ENCODE assay signal across 14 cellular contexts in the genomic region with DNA sequence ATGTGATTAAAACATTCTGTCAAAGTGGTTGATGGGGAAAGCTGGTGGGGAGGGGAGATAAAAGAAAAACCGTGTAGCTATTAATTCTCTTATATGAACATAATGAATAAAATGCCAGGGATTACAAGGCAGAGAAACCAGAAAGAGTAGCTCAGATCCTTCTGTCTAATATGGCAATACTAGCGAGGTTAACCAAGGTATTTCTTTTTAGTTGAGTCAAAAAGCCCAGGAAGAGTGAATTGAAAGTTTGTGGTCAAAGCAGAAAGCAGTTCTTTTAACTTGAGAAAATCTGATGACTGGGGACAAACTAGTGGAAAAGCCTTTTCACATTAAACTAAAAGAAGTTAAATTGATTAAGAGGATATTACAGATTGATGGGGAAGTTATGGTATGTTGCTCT.
DNase-seq lines count a peak whose midpoint lies in the region; ATAC-seq lines count a peak whose summit lies in the region.
"Had no signal": no experiment of that assay in that cellular context is flagged by ENCODE, and none has a peak within 500 bp of the region (broad histone marks: within the 10 kb centered on the region; RNA-seq: fewer than 3 reads in every experiment).

No MANE protein-coding gene starts in this region.

- peaks cover 11 to 28% of the 10 kb centered on the region in 2 donors for H3K36me3 Mint-ChIP-seq in activated T-cell treated with anti-CD3 and anti-CD28 coated beads, Interleukin-2, amount 50 U/mL, for 72 hours (ENCODE audit: insufficient read depth in 2 of 2)
- peaks cover 66% of the 10 kb centered on the region for H3K36me3 Mint-ChIP-seq in activated T-helper 17 cell treated with anti-CD3 and anti-CD28 coated beads, Interleukin-2, amount 50 U/mL, for 72 hours (ENCODE audit: low read depth)
- H3K36me3 Mint-ChIP-seq in stimulated activated naive B cell treated with anti-CD40 and anti-IgM and Interleukin-4, amounts not matched to agents 10 μg/mL and 1 μg/mL and 100 μg/mL, for 72 hours: peaks cover 39 to 46% of the 10 kb centered on the region in 2 donors
- H3K36me3 Mint-ChIP-seq in activated CD4-positive, alpha-beta memory T cell treated with anti-CD3 and anti-CD28 coated beads for 36 hours: peaks cover 44% of the 10 kb centered on the region

- H3K4me3 Mint-ChIP-seq in activated T-cell treated with anti-CD3 and anti-CD28 coated beads, Interleukin-2, amount 50 U/mL, for 72 hours: peak overlapping the region in 1 of 2 donors; percentile 59
- peak overlapping the region; percentile 28 for H3K4me3 Mint-ChIP-seq in activated T-helper 17 cell treated with anti-CD3 and anti-CD28 coated beads, Interleukin-2, amount 50 U/mL, for 72 hours
- no peak overlapping the region for H3K4me3 Mint-ChIP-seq in stimulated activated naive B cell treated with anti-CD40 and anti-IgM and Interleukin-4, amounts not matched to agents 10 μg/mL and 1 μg/mL and 100 μg/mL, for 72 hours
- H3K4me3 Mint-ChIP-seq in activated CD4-positive, alpha-beta memory T cell treated with anti-CD3 and anti-CD28 coated beads for 36 hours: no peak overlapping the region
- H3K4me3 Mint-ChIP-seq: activated CD4-positive, alpha-beta T cell treated with anti-CD3 and anti-CD28 coated beads, Interleukin-2, amount 10 ng/mL, durations not matched to agents 7 days and 5 days had no signal

- peak overlapping the region; percentile 62 for H3K27ac Mint-ChIP-seq in activated T-cell treated with anti-CD3 and anti-CD28 coated beads, Interleukin-2, amount 50 U/mL, for 72 hours
- H3K27ac Mint-ChIP-seq in activated T-helper 17 cell treated with anti-CD3 and anti-CD28 coated beads, Interleukin-2, amount 50 U/mL, for 72 hours: no peak overlapping the region
- H3K27ac Mint-ChIP-seq in stimulated activated naive B cell treated with anti-CD40 and anti-IgM and Interleukin-4, amounts not matched to agents 10 μg/mL and 1 μg/mL and 100 μg/mL, for 72 hours: no peak overlapping the region
- no peak overlapping the region for H3K27ac Mint-ChIP-seq in activated CD4-positive, alpha-beta memory T cell treated with anti-CD3 and anti-CD28 coated beads for 36 hours
- H3K27ac Mint-ChIP-seq: activated CD4-positive, alpha-beta T cell treated with anti-CD3 and anti-CD28 coated beads, Interleukin-2, amount 10 ng/mL, durations not matched to agents 7 days and 5 days had no signal

- H3K27me3 Mint-ChIP-seq in activated T-cell treated with anti-CD3 and anti-CD28 coated beads, Interleukin-2, amount 50 U/mL, for 72 hours (ENCODE audit: low read depth): no peaks in the 10 kb centered on the region
- H3K27me3 Mint-ChIP-seq in activated T-helper 17 cell treated with anti-CD3 and anti-CD28 coated beads, Interleukin-2, amount 50 U/mL, for 72 hours: no peaks in the 10 kb centered on the region
- no peaks in the 10 kb centered on the region for H3K27me3 Mint-ChIP-seq in stimulated activated naive B cell treated with anti-CD40 and anti-IgM and Interleukin-4, amounts not matched to agents 10 μg/mL and 1 μg/mL and 100 μg/mL, for 72 hours
- no peaks in the 10 kb centered on the region for H3K27me3 Mint-ChIP-seq in activated CD4-positive, alpha-beta memory T cell treated with anti-CD3 and anti-CD28 coated beads for 36 hours
- H3K27me3 Mint-ChIP-seq: activated CD4-positive, alpha-beta T cell treated with anti-CD3 and anti-CD28 coated beads, Interleukin-2, amount 10 ng/mL, durations not matched to agents 7 days and 5 days had no signal

- POLR2A ChIA-PET in activated CD4-positive, alpha-beta memory T cell treated with anti-CD3 and anti-CD28 coated beads for 36 hours (lab: Charles Lee): interaction anchor here (0.9 to 1.5 kb wide), 3 partner anchors 41 to 149 kb away, joined by 3 to 6 read pairs (median 3); partner anchors contain the start of gene ERBIN

- CTCF ChIA-PET in activated CD4-positive, alpha-beta memory T cell treated with anti-CD3 and anti-CD28 coated beads for 36 hours (lab: Charles Lee): interaction anchor here (0.6 to 1.1 kb wide), 4 partner anchors 14 to 169 kb away, joined by 3 read pairs; no protein-coding TSS in a partner anchor

- H3K9me3 Mint-ChIP-seq in activated T-cell treated with anti-CD3 and anti-CD28 coated beads, Interleukin-2, amount 50 U/mL, for 72 hours: peaks cover 2 to 6% of the 10 kb centered on the region in 2 donors
- peaks cover 5% of the 10 kb centered on the region for H3K9me3 Mint-ChIP-seq in activated T-helper 17 cell treated with anti-CD3 and anti-CD28 coated beads, Interleukin-2, amount 50 U/mL, for 72 hours
- H3K9me3 Mint-ChIP-seq in stimulated activated naive B cell treated with anti-CD40 and anti-IgM and Interleukin-4, amounts not matched to agents 10 μg/mL and 1 μg/mL and 100 μg/mL, for 72 hours: peaks cover 4 to 13% of the 10 kb centered on the region in 2 donors
- H3K9me3 Mint-ChIP-seq in activated CD4-positive, alpha-beta memory T cell treated with anti-CD3 and anti-CD28 coated beads for 36 hours: peaks cover 8% of the 10 kb centered on the region

- peak; percentile 64 to 70 for ATAC-seq in activated T-cell treated with anti-CD3 and anti-CD28 coated beads, Interleukin-2, amount 50 U/mL, for 72 hours (replicated peaks in 1 of 2)
- peak; percentile 56 for ATAC-seq in HG02678 (IDR thresholded peaks at IDR 0.05; ENCODE audit: unreplicated experiment)
- ATAC-seq in activated T-helper 17 cell treated with anti-CD3 and anti-CD28 coated beads, Interleukin-2, amount 50 U/mL, for 72 hours (replicated peaks): peak; percentile 98
- peak; percentile 41 to 54 for ATAC-seq in stimulated activated naive B cell treated with anti-CD40 and anti-IgM and Interleukin-4, amounts not matched to agents 10 μg/mL and 1 μg/mL and 100 μg/mL, for 72 hours (replicated peaks)
- no peak for ATAC-seq in HG03159 (IDR thresholded peaks at IDR 0.05; ENCODE audit: unreplicated experiment)
- ATAC-seq: left cardiac atrium, right cardiac atrium, SK-N-SH treated with all-trans-retinoic acid at 6 μM for 48 hours had no signal

- H3K4me1 Mint-ChIP-seq in activated T-cell treated with anti-CD3 and anti-CD28 coated beads, Interleukin-2, amount 50 U/mL, for 72 hours (ENCODE audit: low read depth): peaks cover 36% of the 10 kb centered on the region
- H3K4me1 Mint-ChIP-seq in activated T-helper 17 cell treated with anti-CD3 and anti-CD28 coated beads, Interleukin-2, amount 50 U/mL, for 72 hours: peaks cover 33% of the 10 kb centered on the region
- peaks cover 24 to 42% of the 10 kb centered on the region in 2 donors for H3K4me1 Mint-ChIP-seq in stimulated activated naive B cell treated with anti-CD40 and anti-IgM and Interleukin-4, amounts not matched to agents 10 μg/mL and 1 μg/mL and 100 μg/mL, for 72 hours
- peaks cover 38% of the 10 kb centered on the region for H3K4me1 Mint-ChIP-seq in activated CD4-positive, alpha-beta memory T cell treated with anti-CD3 and anti-CD28 coated beads for 36 hours (ENCODE audit: low read depth)

- no peak for DNase-seq in activated T-cell treated with anti-CD3 and anti-CD28 coated beads, Interleukin-2, amount 50 U/mL, for 72 hours
- DNase-seq in activated T-cell treated with anti-CD3 and anti-CD28 coated beads, Interleukin-2, amount 50 U/mL, for 1 hour: no peak
- no peak for DNase-seq in stimulated activated naive B cell treated with anti-CD40 and anti-IgM and Interleukin-4, amounts not matched to agents 10 μg/mL and 1 μg/mL and 100 μg/mL, for 72 hours
- no peak for DNase-seq in activated CD4-positive, alpha-beta memory T cell treated with anti-CD3 and anti-CD28 coated beads for 36 hours
- DNase-seq in SK-N-DZ (ENCODE audit: low spot score): no peak
- DNase-seq: activated CD4-positive, alpha-beta T cell treated with anti-CD3 and anti-CD28 coated beads, Interleukin-2, amount 10 ng/mL, durations not matched to agents 7 days and 5 days; dermis blood vessel endothelial cell; left cardiac atrium; Peyer's patch; right cardiac atrium had no signal

- intact Hi-C loops in activated CD4-positive, alpha-beta memory T cell treated with anti-CD3 and anti-CD28 coated beads for 36 hours (cut with micrococcal nuclease): loop anchor here (2.0 to 5.0 kb wide), 5 partner anchors 40 to 280 kb away; partner anchors contain the start of genes ERBIN, NLN, SGTB and SREK1
